Comparison of ENCODE assay signal across 1 cellular context in the genomic region with DNA sequence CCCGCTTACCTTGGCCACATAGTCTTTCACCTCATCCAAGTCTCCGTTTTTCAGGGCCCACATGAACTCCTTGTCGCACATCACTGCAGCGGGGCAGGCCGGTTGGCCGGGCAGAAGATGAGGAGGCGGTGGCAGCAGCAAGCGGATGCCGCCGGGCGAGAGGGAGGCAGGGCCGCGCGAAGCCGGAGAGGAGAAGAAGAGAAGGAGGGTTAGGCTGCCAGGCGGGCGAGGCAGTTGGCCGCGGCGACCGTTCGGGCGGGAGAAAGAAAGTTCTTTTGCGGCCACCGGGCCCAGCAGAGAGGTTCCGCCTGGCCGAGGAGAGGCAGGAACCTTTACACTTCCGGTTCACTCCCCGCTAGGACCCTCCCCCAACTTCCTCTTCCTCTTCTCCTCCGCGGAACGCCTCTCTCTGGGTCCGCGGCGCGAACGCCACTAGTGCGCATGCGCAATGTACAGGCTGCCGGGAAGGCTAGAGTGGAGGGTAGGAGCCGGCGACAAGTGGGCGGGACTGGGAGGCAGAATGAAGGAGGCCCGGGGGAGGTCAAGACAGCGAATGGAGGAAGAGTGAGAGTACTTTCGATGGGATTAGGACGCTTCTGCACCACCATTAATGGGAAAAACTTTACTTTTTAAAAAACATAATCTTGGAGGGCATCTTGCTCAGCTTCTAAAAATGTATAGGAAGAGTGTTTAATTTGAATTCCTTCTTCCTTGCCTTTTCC.
TF ChIP-seq lines count a peak whose summit lies in the region.

A gene with protein sequence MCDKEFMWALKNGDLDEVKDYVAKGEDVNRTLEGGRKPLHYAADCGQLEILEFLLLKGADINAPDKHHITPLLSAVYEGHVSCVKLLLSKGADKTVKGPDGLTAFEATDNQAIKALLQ (minus strand): TSS at position 340 of the 722 bp plus-strand sequence. CDS start 259 bp downstream, at position 81.

TF ChIP-seq in K562, 482 proteins besides CTCF, POLR2A, EP300 and RAD21 (continued from another document and continues in another):
- TF ChIP-seq, protein P1, sequence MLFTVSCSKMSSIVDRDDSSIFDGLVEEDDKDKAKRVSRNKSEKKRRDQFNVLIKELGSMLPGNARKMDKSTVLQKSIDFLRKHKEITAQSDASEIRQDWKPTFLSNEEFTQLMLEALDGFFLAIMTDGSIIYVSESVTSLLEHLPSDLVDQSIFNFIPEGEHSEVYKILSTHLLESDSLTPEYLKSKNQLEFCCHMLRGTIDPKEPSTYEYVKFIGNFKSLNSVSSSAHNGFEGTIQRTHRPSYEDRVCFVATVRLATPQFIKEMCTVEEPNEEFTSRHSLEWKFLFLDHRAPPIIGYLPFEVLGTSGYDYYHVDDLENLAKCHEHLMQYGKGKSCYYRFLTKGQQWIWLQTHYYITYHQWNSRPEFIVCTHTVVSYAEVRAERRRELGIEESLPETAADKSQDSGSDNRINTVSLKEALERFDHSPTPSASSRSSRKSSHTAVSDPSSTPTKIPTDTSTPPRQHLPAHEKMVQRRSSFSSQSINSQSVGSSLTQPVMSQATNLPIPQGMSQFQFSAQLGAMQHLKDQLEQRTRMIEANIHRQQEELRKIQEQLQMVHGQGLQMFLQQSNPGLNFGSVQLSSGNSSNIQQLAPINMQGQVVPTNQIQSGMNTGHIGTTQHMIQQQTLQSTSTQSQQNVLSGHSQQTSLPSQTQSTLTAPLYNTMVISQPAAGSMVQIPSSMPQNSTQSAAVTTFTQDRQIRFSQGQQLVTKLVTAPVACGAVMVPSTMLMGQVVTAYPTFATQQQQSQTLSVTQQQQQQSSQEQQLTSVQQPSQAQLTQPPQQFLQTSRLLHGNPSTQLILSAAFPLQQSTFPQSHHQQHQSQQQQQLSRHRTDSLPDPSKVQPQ (CRISPR knock-in tag; IDR thresholded peaks at IDR 0.05; ENCODE audit: borderline replicate concordance) = no peak
- TF ChIP-seq ZNF785 (CRISPR knock-in tag; IDR thresholded peaks at IDR 0.05) (no peak), KLF1 (tag; IDR thresholded peaks at IDR 0.05) (peak; percentile 66), CTBP1 (IDR thresholded peaks at IDR 0.05; ENCODE audit: borderline replicate concordance) (peak; percentile 75), ZNF583 (CRISPR knock-in tag; IDR thresholded peaks at IDR 0.05) (no peak), FOXA3 (CRISPR knock-in tag; conservative IDR thresholded peaks at IDR 0.05 in 1 of 2, IDR thresholded peaks at IDR 0.05 in 1 of 2) (peak in 1 of 2 experiments; percentile 84; a peak in 2 of 4 replicates), PKNOX1 (IDR thresholded peaks at IDR 0.05) (peak; percentile 77), CBFA2T3 (IDR thresholded peaks at IDR 0.05) (no peak), FOXJ3 (CRISPR knock-in tag; IDR thresholded peaks at IDR 0.05) (no peak), HOMEZ (CRISPR knock-in tag; IDR thresholded peaks at IDR 0.05) (0 out of 2 replicates have a peak, but pooled peaks have one; percentile 12), SRSF1 (IDR thresholded peaks at IDR 0.05; ENCODE audit: low read depth, low read length) (no peak), MAFK (IDR thresholded peaks at IDR 0.05; ENCODE audit: low read length) (no peak), ZNF23 (CRISPR knock-in tag; IDR thresholded peaks at IDR 0.05) (no peak), THAP7 (CRISPR knock-in tag; IDR thresholded peaks at IDR 0.05) (0 out of 2 replicates have a peak, but pooled peaks have one; percentile 26), CCNT2 (IDR thresholded peaks at IDR 0.05; ENCODE audit: borderline replicate concordance, extremely low read depth, insufficient read length, low read depth, low read length) (peak; percentile 60), ZNF224 (CRISPR knock-in tag; IDR thresholded peaks at IDR 0.05) (no peak), SAP30 (IDR thresholded peaks at IDR 0.05; ENCODE audit: borderline replicate concordance, insufficient read depth, low read depth, low read length, poor library complexity, severe bottlenecking) (peak; percentile 95), FOXJ2 (tag; IDR thresholded peaks at IDR 0.05) (no peak), MBD2 (IDR thresholded peaks at IDR 0.05; ENCODE audit: borderline replicate concordance, low read depth) (no peak; the same call in none of the 2 replicates), DPF2 (IDR thresholded peaks at IDR 0.05) (peak; percentile 74), TARDBP (IDR thresholded peaks at IDR 0.05) (0 out of 2 replicates have a peak, but pooled peaks have one; percentile 43), ZNF311 (CRISPR knock-in tag; IDR thresholded peaks at IDR 0.05) (no peak), CREBBP (IDR thresholded peaks at IDR 0.05; ENCODE audit: low read depth, low read length) (no peak), MTA1 (IDR thresholded peaks at IDR 0.05; ENCODE audit: borderline replicate concordance) (0 out of 2 replicates have a peak, but pooled peaks have one; percentile 13), WHSC1 (IDR thresholded peaks at IDR 0.05; ENCODE audit: low read length) (no peak), TRIM25 (IDR thresholded peaks at IDR 0.05; ENCODE audit: borderline replicate concordance) (0 out of 2 replicates have a peak, but pooled peaks have one; percentile 5), TAF9B (IDR thresholded peaks at IDR 0.05; ENCODE audit: partially characterized antibody) (peak; percentile 71), ILK (tag; IDR thresholded peaks at IDR 0.05; ENCODE audit: borderline replicate concordance, low read depth) (no peak), ZNF253 (CRISPR knock-in tag; conservative IDR thresholded peaks at IDR 0.05) (no peak), IRF1 (CRISPR knock-in tag; IDR thresholded peaks at IDR 0.05; ENCODE audit: borderline replicate concordance) (no peak), GMEB1 (CRISPR knock-in tag; IDR thresholded peaks at IDR 0.05) (no peak), SMARCB1 (IDR thresholded peaks at IDR 0.05; ENCODE audit: insufficient read length, low read depth) (no peak), RFX5 (IDR thresholded peaks at IDR 0.05; ENCODE audit: low read depth, low read length) (no peak; the same call in 1 of the 2 replicates)
- TF ChIP-seq, protein P2, sequence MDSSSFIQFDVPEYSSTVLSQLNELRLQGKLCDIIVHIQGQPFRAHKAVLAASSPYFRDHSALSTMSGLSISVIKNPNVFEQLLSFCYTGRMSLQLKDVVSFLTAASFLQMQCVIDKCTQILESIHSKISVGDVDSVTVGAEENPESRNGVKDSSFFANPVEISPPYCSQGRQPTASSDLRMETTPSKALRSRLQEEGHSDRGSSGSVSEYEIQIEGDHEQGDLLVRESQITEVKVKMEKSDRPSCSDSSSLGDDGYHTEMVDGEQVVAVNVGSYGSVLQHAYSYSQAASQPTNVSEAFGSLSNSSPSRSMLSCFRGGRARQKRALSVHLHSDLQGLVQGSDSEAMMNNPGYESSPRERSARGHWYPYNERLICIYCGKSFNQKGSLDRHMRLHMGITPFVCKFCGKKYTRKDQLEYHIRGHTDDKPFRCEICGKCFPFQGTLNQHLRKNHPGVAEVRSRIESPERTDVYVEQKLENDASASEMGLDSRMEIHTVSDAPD (CRISPR knock-in tag; IDR thresholded peaks at IDR 0.05) = no peak
- TF ChIP-seq, protein P3, sequence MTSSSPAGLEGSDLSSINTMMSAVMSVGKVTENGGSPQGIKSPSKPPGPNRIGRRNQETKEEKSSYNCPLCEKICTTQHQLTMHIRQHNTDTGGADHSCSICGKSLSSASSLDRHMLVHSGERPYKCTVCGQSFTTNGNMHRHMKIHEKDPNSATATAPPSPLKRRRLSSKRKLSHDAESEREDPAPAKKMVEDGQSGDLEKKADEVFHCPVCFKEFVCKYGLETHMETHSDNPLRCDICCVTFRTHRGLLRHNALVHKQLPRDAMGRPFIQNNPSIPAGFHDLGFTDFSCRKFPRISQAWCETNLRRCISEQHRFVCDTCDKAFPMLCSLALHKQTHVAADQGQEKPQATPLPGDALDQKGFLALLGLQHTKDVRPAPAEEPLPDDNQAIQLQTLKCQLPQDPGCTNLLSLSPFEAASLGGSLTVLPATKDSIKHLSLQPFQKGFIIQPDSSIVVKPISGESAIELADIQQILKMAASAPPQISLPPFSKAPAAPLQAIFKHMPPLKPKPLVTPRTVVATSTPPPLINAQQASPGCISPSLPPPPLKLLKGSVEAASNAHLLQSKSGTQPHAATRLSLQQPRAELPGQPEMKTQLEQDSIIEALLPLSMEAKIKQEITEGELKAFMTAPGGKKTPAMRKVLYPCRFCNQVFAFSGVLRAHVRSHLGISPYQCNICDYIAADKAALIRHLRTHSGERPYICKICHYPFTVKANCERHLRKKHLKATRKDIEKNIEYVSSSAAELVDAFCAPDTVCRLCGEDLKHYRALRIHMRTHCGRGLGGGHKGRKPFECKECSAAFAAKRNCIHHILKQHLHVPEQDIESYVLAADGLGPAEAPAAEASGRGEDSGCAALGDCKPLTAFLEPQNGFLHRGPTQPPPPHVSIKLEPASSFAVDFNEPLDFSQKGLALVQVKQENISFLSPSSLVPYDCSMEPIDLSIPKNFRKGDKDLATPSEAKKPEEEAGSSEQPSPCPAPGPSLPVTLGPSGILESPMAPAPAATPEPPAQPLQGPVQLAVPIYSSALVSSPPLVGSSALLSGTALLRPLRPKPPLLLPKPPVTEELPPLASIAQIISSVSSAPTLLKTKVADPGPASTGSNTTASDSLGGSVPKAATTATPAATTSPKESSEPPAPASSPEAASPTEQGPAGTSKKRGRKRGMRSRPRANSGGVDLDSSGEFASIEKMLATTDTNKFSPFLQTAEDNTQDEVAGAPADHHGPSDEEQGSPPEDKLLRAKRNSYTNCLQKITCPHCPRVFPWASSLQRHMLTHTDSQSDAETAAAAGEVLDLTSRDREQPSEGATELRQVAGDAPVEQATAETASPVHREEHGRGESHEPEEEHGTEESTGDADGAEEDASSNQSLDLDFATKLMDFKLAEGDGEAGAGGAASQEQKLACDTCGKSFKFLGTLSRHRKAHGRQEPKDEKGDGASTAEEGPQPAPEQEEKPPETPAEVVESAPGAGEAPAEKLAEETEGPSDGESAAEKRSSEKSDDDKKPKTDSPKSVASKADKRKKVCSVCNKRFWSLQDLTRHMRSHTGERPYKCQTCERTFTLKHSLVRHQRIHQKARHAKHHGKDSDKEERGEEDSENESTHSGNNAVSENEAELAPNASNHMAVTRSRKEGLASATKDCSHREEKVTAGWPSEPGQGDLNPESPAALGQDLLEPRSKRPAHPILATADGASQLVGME (CRISPR knock-in tag; IDR thresholded peaks at IDR 0.05) = peak; percentile 88
- TF ChIP-seq, protein P4, sequence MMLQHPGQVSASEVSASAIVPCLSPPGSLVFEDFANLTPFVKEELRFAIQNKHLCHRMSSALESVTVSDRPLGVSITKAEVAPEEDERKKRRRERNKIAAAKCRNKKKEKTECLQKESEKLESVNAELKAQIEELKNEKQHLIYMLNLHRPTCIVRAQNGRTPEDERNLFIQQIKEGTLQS (IDR thresholded peaks at IDR 0.05) = no peak
- TF ChIP-seq, protein P4 (CRISPR knock-in tag; conservative IDR thresholded peaks at IDR 0.05) = peak; percentile 15; the same call in 1 of the 2 replicates
